26 cellular contexts compared by ENCODE assay signal in genomic region chr11:120222916-120223315, GRCh38. TPM values are rescaled to one million over a fixed set of nuclear protein-coding genes. Genes with fewer than 3 reads are reported as not detected.
DNase-seq lines count a peak whose midpoint lies in the region; ATAC-seq and TF ChIP-seq lines count a peak whose summit lies in the region.
"Had no signal": no experiment of that assay in that cellular context is flagged by ENCODE, and none has a peak within 500 bp of the region (broad histone marks: within the 10 kb centered on the region; RNA-seq: fewer than 3 reads in every experiment).

No MANE protein-coding gene starts in this region.

- CTCF ChIA-PET in RWPE1 (lab: Yijun Ruan, JAX): no interaction called here

- no peak for TF ChIP-seq POLR2A in uterus (IDR thresholded peaks at IDR 0.05)

- no peak overlapping the region for H2AFZ ChIP-seq in neuronal stem cell (ENCODE audit: low read length)
- H2AFZ ChIP-seq: PC-9 had no signal

- intact Hi-C loops in Right ventricle myocardium inferior (cut with DNase I): no loop called here
- intact Hi-C loops in uterus (cut with DNase I; ENCODE audit: low total_unique reads): no loop called here

- no peak overlapping the region for H2BK5ac ChIP-seq in neuronal stem cell (ENCODE audit: low read length)

- H3K4me1 Mint-ChIP-seq in glutamatergic neuron (ENCODE audit: low read depth, unreplicated experiment): no peaks in the 10 kb centered on the region
- H3K4me1 Mint-ChIP-seq: CD4-positive, CD25-positive, alpha-beta regulatory T cell had no signal

- no peak overlapping the region for H3K27ac Mint-ChIP-seq in glutamatergic neuron (ENCODE audit: unreplicated experiment)
- H3K27ac Mint-ChIP-seq: CD4-positive, CD25-positive, alpha-beta regulatory T cell had no signal

- no peak overlapping the region for H2BK120ac ChIP-seq in neuronal stem cell (ENCODE audit: low read depth, low read length)

- no peak overlapping the region for H2BK12ac ChIP-seq in neuronal stem cell (ENCODE audit: low read length)

- H3K9me3 ChIP-seq in right atrium auricular region (no peaks in the 10 kb centered on the region), neuronal stem cell (replicated peaks in 1 of 2; ENCODE audit: control insufficient read depth in 2 of 2, insufficient read depth in 1 of 2, low read depth in 1 of 2, low read length in 2 of 2) (no peaks in the 10 kb centered on the region), uterus (no peaks in the 10 kb centered on the region)
- H3K9me3 ChIP-seq: BE2C had no signal

- no peaks in the 10 kb centered on the region for H3K36me3 Mint-ChIP-seq in glutamatergic neuron (ENCODE audit: unreplicated experiment)
- H3K36me3 Mint-ChIP-seq: CD4-positive, CD25-positive, alpha-beta regulatory T cell had no signal

- H3K4ac ChIP-seq in neuronal stem cell (ENCODE audit: low read length): no peak overlapping the region

- H3K27ac ChIP-seq in right atrium auricular region (peak overlapping the region in 1 of 2 donors; percentile 32), RWPE1 (0 out of 2 replicates have a peak overlapping the region, but pooled peaks have one; percentile 14), neuronal stem cell (replicated peaks; ENCODE audit: low read length) (no peak overlapping the region), uterus (peak overlapping the region; percentile 15 to 31)
- H3K27ac ChIP-seq: PC-9 had no signal

- peaks cover 17% of the 10 kb centered on the region for H3K27me3 Mint-ChIP-seq in glutamatergic neuron (ENCODE audit: unreplicated experiment)

- H3K18ac ChIP-seq in neuronal stem cell (ENCODE audit: low read length): peak overlapping the region; percentile 58

- no peak overlapping the region for H4K8ac ChIP-seq in neuronal stem cell (ENCODE audit: low read depth, low read length)

- H3K9ac ChIP-seq in neuronal stem cell (ENCODE audit: low read depth, low read length, poor library complexity): no peak overlapping the region

- H3K4me3 ChIP-seq in right atrium auricular region (no peak overlapping the region), neuronal stem cell (ENCODE audit: low read length in 2 of 2) (no peak overlapping the region), uterus (no peak overlapping the region)
- H3K4me3 ChIP-seq: PC-9 had no signal

- no peak overlapping the region for H2AK5ac ChIP-seq in neuronal stem cell (ENCODE audit: low read depth, low read length)

- ATAC-seq in Right ventricle myocardium inferior (no peak), left lobe of liver (no peak)
- ATAC-seq: HCT116 had no signal

- in situ Hi-C loops in GM13977 (cut with MboI; ENCODE audit: low pct_unique_long_range_greater_than_20kb, low sequenced_read_pairs, unreplicated experiment): loop anchor here (10.0 kb wide), 1 partner anchor 48 kb away; no protein-coding TSS in a partner anchor

- H3K4me2 ChIP-seq in neuronal stem cell (ENCODE audit: insufficient read depth, low read length, poor library complexity, severe bottlenecking): no peak overlapping the region
- H3K4me2 ChIP-seq: PC-9 had no signal

- no peak overlapping the region for H2BK15ac ChIP-seq in neuronal stem cell (ENCODE audit: low read length)

- H3K14ac ChIP-seq in neuronal stem cell (ENCODE audit: low read length): no peak overlapping the region

- H3K4me3 Mint-ChIP-seq in glutamatergic neuron (ENCODE audit: unreplicated experiment): no peak overlapping the region
- H3K4me3 Mint-ChIP-seq: CD4-positive, CD25-positive, alpha-beta regulatory T cell had no signal

- H3K79me1 ChIP-seq in neuronal stem cell (ENCODE audit: low read depth, low read length): no peaks in the 10 kb centered on the region

- no CpG with 5 or more reads among the region's 8 CpGs for WGBS in neuronal stem cell (ENCODE audit: extremely low coverage in 2 of 2, insufficient read length in 2 of 2, insufficient replicate concordance in 1 of 2), 2 donors

- peak; percentile 60 for DNase-seq in Right ventricle myocardium inferior (ENCODE audit: missing footprints)
- DNase-seq in right atrium auricular region (ENCODE audit: low spot score): no peak
- DNase-seq in RWPE1 (ENCODE audit: low spot score): no peak
- no peak for DNase-seq in neuronal stem cell (ENCODE audit: low spot score)
- DNase-seq in uterus: no peak
- DNase-seq in left lobe of liver (ENCODE audit: low spot score): no peak
- no peak for DNase-seq in GM13977 (ENCODE audit: low spot score)
- DNase-seq in glutamatergic neuron: no peak
- DNase-seq: 8988T; ACHN; BE2C; CD4-positive, CD25-positive, alpha-beta regulatory T cell; Karpas-422; NCI-H1092; NCI-H1417 treated with DMSO at 0.1 percent for 48 hours; NCI-H1694 treated with DMSO at 0.1 percent for 48 hours; NCI-H2081; NCI-H226; NCI-H510A; NCI-H748 treated with DMSO at 0.1 percent for 48 hours; NK-92 treated with Interleukin-12 subunit alpha and Interleukin-12 subunit beta, amount 100 ng/mL, for 24 hours; PC-9; SHP77 had no signal

- H4K91ac ChIP-seq in neuronal stem cell (ENCODE audit: low read depth, low read length, poor library complexity): no peak overlapping the region

- peaks cover 3% of the 10 kb centered on the region for H3K9me3 Mint-ChIP-seq in glutamatergic neuron (ENCODE audit: unreplicated experiment)
- H3K9me3 Mint-ChIP-seq: CD4-positive, CD25-positive, alpha-beta regulatory T cell had no signal

- H3K4me1 ChIP-seq in right atrium auricular region (peaks cover 0 to 63% of the 10 kb centered on the region in 2 donors), neuronal stem cell (ENCODE audit: control insufficient read depth in 2 of 2, insufficient read depth in 1 of 2, low read depth in 1 of 2, low read length in 2 of 2) (peaks cover 20 to 26% of the 10 kb centered on the region in 2 donors), uterus (peaks cover 0 to 14% of the 10 kb centered on the region in 2 donors)

- POLR2A ChIA-PET in RWPE1 (lab: Yijun Ruan, JAX; ENCODE audit: low non-redundant PET): no interaction called here

- no peak overlapping the region for H3K23ac ChIP-seq in neuronal stem cell (ENCODE audit: low read depth, low read length, poor library complexity)

- TF ChIP-seq CTCF in right atrium auricular region (IDR thresholded peaks at IDR 0.05) (no peak), RWPE1 (conservative IDR thresholded peaks at IDR 0.05; ENCODE audit: low read depth) (no peak), uterus (IDR thresholded peaks at IDR 0.05) (no peak), GM13977 (IDR thresholded peaks at IDR 0.05; ENCODE audit: extremely low read depth, insufficient read depth, missing control alignments) (no peak), glutamatergic neuron (IDR thresholded peaks at IDR 0.05; ENCODE audit: partially characterized antibody, unreplicated experiment) (no peak)

- H3K27me3 ChIP-seq in right atrium auricular region: no peaks in the 10 kb centered on the region
- H3K27me3 ChIP-seq in neuronal stem cell (ENCODE audit: control insufficient read depth in 3 of 3, insufficient read depth in 3 of 3, low read depth in 1 of 3, low read length in 3 of 3): no peaks in the 10 kb centered on the region
- H3K27me3 ChIP-seq in uterus: no peaks in the 10 kb centered on the region
- H3K27me3 ChIP-seq: BE2C had no signal

- H3K36me3 ChIP-seq in right atrium auricular region (no peaks in the 10 kb centered on the region), neuronal stem cell (replicated peaks in 1 of 2; ENCODE audit: control insufficient read depth in 2 of 2, insufficient read depth in 2 of 2, low read length in 2 of 2) (peaks cover 0 to 7% of the 10 kb centered on the region in 2 donors), uterus (no peaks in the 10 kb centered on the region)
- H3K36me3 ChIP-seq: BE2C had no signal

RNA-seq across cellular contexts. Expression of gene OAF, which starts 12.1 kb away (rescaled TPM):
- 34.5 TPM for total RNA-seq in Right ventricle myocardium inferior
- total RNA-seq in right atrium auricular region: 10 to 100 TPM; 27.9 to 43.6 TPM
- polyA plus RNA-seq in neuronal stem cell (2013, experiment 1 of 2): 2.1 TPM
- 2.0 TPM for polyA plus RNA-seq in neuronal stem cell (2013, experiment 2 of 2)
- 10 to 100 TPM; 29.2 to 90.1 (median 44.6) TPM for total RNA-seq in uterus
- total RNA-seq in left lobe of liver: 345 TPM
- total RNA-seq in glutamatergic neuron (ENCODE audit: unreplicated experiment): not detected

RNA-seq across cellular contexts. Expression of gene POU2F3, which starts 17.0 kb away (rescaled TPM):
- total RNA-seq in Right ventricle myocardium inferior (0.19 TPM), right atrium auricular region (not detected), uterus (under 1 TPM in 1 of 4 donors, not detected in 3; 0.85 TPM), left lobe of liver (not detected), glutamatergic neuron (ENCODE audit: unreplicated experiment) (not detected)
- polyA plus RNA-seq in neuronal stem cell (2013, experiment 1 of 2): 0.03 TPM
- 0.03 TPM for polyA plus RNA-seq in neuronal stem cell (2013, experiment 2 of 2)
- total RNA-seq: CD4-positive, CD25-positive, alpha-beta regulatory T cell; RPMI7951; SK-MEL-5 had no signal
- polyA plus RNA-seq: CD4-positive, CD25-positive, alpha-beta regulatory T cell had no signal

Comparison
In these comparisons a context has a peak if more than half of its experiments do, and no peak if none do; other contexts are left out.
1. RNA of gene OAF, which starts 12.1 kb away (total RNA-seq): 345 TPM in left lobe of liver (single experiment), 29.2 to 90.1 TPM in uterus, 27.9 to 43.6 TPM in right atrium auricular region and 34.5 TPM in Right ventricle myocardium inferior (single experiment); not detected in glutamatergic neuron (single experiment); every median in the first group is over 10 times any median in the second.